In the genomic region with DNA sequence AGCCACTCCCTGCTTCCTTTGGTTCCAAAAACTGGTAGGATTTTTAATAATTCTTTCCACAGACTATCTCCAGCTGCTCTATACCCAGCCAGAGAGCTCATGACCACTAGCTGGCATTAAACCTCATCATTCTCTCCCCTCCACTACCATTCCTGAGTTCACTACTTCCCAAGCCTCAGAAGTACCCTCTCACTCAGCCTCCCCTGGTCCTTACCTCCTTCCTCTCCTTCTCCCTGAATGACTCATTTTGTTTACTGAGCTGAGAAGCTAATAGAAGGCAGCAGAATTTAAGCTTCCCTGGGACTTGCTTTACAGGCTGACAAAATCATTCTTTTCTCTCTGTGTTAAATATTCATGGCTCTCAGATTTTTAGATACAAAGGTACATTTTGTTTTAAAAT, we compare ENCODE assay signal across 1 cellular context.
TF ChIP-seq lines count a peak whose summit lies in the region.

No MANE protein-coding gene starts in this region.

TF ChIP-seq in GM23338, 12 proteins besides CTCF, POLR2A, EP300 and RAD21 (continued from another document):
- TF ChIP-seq ZNF462 (CRISPR knock-in tag; IDR thresholded peaks at IDR 0.05) (no peak), EZH2 (IDR thresholded peaks at IDR 0.05; ENCODE audit: low read depth, unreplicated experiment) (no peak), CREB1 (CRISPR knock-in tag; IDR thresholded peaks at IDR 0.05; ENCODE audit: low read depth) (no peak), NANOG (IDR thresholded peaks at IDR 0.05; ENCODE audit: borderline replicate concordance) (no peak), REST (IDR thresholded peaks at IDR 0.05; ENCODE audit: unreplicated experiment) (no peak), ZNF331 (CRISPR knock-in tag; IDR thresholded peaks at IDR 0.05; ENCODE audit: low read depth) (no peak), ZNF114 (CRISPR knock-in tag; IDR thresholded peaks at IDR 0.05) (no peak), JUNB (IDR thresholded peaks at IDR 0.05; ENCODE audit: unreplicated experiment) (no peak), POLR2AphosphoS5 (IDR thresholded peaks at IDR 0.05; ENCODE audit: low read depth) (no peak), STAT1 (IDR thresholded peaks at IDR 0.05; ENCODE audit: unreplicated experiment) (no peak)
TF ChIP-seq in GM23338: peak in this region for 0.
